10 cellular contexts compared by ENCODE assay signal in the genomic region with DNA sequence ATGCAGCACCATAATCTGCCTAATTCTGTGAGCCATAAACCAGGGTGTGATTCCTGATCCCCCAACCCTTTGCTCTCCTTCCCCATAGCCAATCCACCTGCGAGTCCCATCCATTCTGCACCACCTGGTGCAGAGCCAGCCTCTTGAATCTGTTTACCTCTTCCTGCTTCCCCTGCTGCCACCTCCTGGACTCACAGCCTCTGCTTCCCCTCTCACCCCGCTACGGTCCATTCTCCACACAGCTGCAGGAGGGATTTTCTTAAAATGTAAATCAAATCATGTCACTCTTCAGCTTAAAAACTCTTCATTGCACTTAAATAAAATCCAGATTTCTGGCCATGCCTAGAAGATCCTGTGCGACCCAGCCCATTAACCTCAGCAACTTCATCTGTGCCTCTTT.
DNase-seq lines count a peak whose midpoint lies in the region; ATAC-seq and TF ChIP-seq lines count a peak whose summit lies in the region.
"Had no signal": no experiment of that assay in that cellular context is flagged by ENCODE, and none has a peak within 500 bp of the region (broad histone marks: within the 10 kb centered on the region; RNA-seq: fewer than 3 reads in every experiment).

No MANE protein-coding gene starts in this region.

- DNase-seq in NCI-H2029 treated with DMSO at 0.1 percent for 48 hours (lab: John Stamatoyannopoulos, UW) (peak; percentile 88), mammary epithelial cell (peak; percentile 10), neural crest cell (ENCODE audit: low read depth, low spot score) (no peak), putamen (ENCODE audit: low spot score) (no peak), glomerular visceral epithelial cell (ENCODE audit: extremely low spot score) (no peak)
- DNase-seq: GDM1, NCI-H446 had no signal

- no peaks in the 10 kb centered on the region for H3K9me3 Mint-ChIP-seq in neural crest cell

- H3K9me3 ChIP-seq in mammary epithelial cell (replicated peaks; ENCODE audit: insufficient read depth, low read length) = no peaks in the 10 kb centered on the region

- H3K4me1 Mint-ChIP-seq in neural crest cell = peaks cover 31% of the 10 kb centered on the region

- intact Hi-C loops in mammary epithelial cell (cut with micrococcal nuclease) = loop anchor here (1.0 to 2.0 kb wide), 5 partner anchors 84 to 236 kb away; no protein-coding TSS in a partner anchor

- no peak overlapping the region for H3K4me2 ChIP-seq in mammary epithelial cell (ENCODE audit: insufficient read depth, low read depth, low read length)

- in situ Hi-C loops in mammary epithelial cell (cut with MboI; ENCODE audit: low sequenced_read_pairs in 2 of 2) = loop anchor here (10.0 kb wide), 2 partner anchors 90 to 100 kb away; no protein-coding TSS in a partner anchor

- no peaks in the 10 kb centered on the region for H3K27me3 Mint-ChIP-seq in neural crest cell (ENCODE audit: low read depth)

- H3K4me1 ChIP-seq in mammary epithelial cell (ENCODE audit: insufficient read depth, low read length) = no peaks in the 10 kb centered on the region

- no peak overlapping the region for H3K4me3 ChIP-seq in mammary epithelial cell (replicated peaks in 1 of 3; ENCODE audit: insufficient read depth in 1 of 3, low read depth in 2 of 3, low read length in 3 of 3)

- H2AFZ ChIP-seq in mammary epithelial cell (ENCODE audit: low read depth, low read length) = no peak overlapping the region

- H3K4me3 Mint-ChIP-seq in neural crest cell = no peak overlapping the region

- no peaks in the 10 kb centered on the region for H4K20me1 ChIP-seq in mammary epithelial cell (ENCODE audit: insufficient read depth, low read length)

- 95% methylated on average over 3 of the region's 4 CpGs for WGBS in mammary epithelial cell (ENCODE audit: low coverage, missing lambda C conversion rate)

- ATAC-seq in HG03280 (IDR thresholded peaks at IDR 0.05; ENCODE audit: unreplicated experiment) (no peak), HG03571 (IDR thresholded peaks at IDR 0.05; ENCODE audit: unreplicated experiment) (no peak)

- H3K79me2 ChIP-seq in mammary epithelial cell (ENCODE audit: insufficient read depth, low read length) = no peaks in the 10 kb centered on the region

- no peaks in the 10 kb centered on the region for H3K36me3 Mint-ChIP-seq in neural crest cell (ENCODE audit: low read depth)

- peak overlapping the region; percentile 58 for H3K27ac Mint-ChIP-seq in neural crest cell (ENCODE audit: unreplicated experiment)

- H3K27ac ChIP-seq in mammary epithelial cell (ENCODE audit: insufficient read depth, low read depth, low read length) = no peak overlapping the region

- H3K27me3 ChIP-seq in mammary epithelial cell (ENCODE audit: insufficient read depth, low read length) = no peaks in the 10 kb centered on the region

- no peaks in the 10 kb centered on the region for H3K36me3 ChIP-seq in mammary epithelial cell (ENCODE audit: insufficient read depth, low read length)

- no peak overlapping the region for H3K9ac ChIP-seq in mammary epithelial cell (ENCODE audit: insufficient read depth, low read length)

- no TSS peak for BruUV-seq in mammary epithelial cell (replicated peaks; lab: Mats Ljungman, UMichigan)

- 0 out of 3 replicates have a peak, but pooled peaks have one; percentile 9 for TF ChIP-seq CTCF in GM12872 (IDR thresholded peaks at IDR 0.05; ENCODE audit: insufficient read depth, low read depth, low read length)
- peak; percentile 39 to 72 for TF ChIP-seq CTCF in mammary epithelial cell (conservative IDR thresholded peaks at IDR 0.05 in 1 of 2, IDR thresholded peaks at IDR 0.05 in 1 of 2; ENCODE audit: extremely low read depth in 1 of 2, insufficient read depth in 1 of 2, low read depth in 1 of 2, low read length in 2 of 2)
- no peak for TF ChIP-seq CTCF in neural crest cell (conservative IDR thresholded peaks at IDR 0.05)

- CTCF ChIA-PET in mammary epithelial cell (lab: Charles Lee; ENCODE audit: low non-redundant PET) = interaction anchor here (0.7 kb wide), 1 partner anchor 108 kb away, joined by 4 read pairs; no protein-coding TSS in a partner anchor

- dilution Hi-C loops in mammary epithelial cell (cut with HindIII; ENCODE audit: low sequenced_read_pairs) = no loop called here

Comparison
In these comparisons a context has a peak if more than half of its experiments do, and no peak if none do; other contexts are left out.
1. DNase-seq: peak in NCI-H2029 treated with DMSO at 0.1 percent for 48 hours (single experiment) and mammary epithelial cell (single experiment); none in neural crest cell (single experiment), putamen (single experiment) and glomerular visceral epithelial cell (single experiment).